18 cellular contexts compared by ENCODE assay signal in the genomic region with DNA sequence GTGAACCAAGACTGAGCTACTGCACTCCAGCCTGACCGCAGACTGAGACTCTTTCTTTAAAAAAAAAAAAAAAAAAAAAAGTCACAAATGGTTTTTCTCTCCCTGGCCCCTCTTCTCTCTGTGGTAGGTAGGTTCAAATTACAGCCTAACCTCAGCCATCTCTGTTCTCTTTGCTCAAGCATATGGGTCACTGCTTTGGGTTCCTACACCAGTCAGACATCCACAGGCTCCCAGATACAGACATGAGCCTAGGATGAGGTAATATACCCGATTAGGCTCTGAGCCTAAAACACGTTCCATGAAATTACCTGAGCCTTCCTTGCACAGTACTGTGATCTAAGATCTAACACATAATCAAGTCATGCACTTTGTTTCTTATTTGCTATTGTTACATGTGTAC.
DNase-seq lines count a peak whose midpoint lies in the region; ATAC-seq, FAIRE-seq and TF ChIP-seq lines count a peak whose summit lies in the region.
"Had no signal": no experiment of that assay in that cellular context is flagged by ENCODE, and none has a peak within 500 bp of the region (broad histone marks: within the 10 kb centered on the region; RNA-seq: fewer than 3 reads in every experiment).

No MANE protein-coding gene starts in this region.

- no peak for TF ChIP-seq POLR2A in K562 (conservative IDR thresholded peaks at IDR 0.05)
- no peak for TF ChIP-seq POLR2A in upper lobe of left lung (IDR thresholded peaks at IDR 0.05)
- no peak for TF ChIP-seq POLR2A in right lobe of liver (IDR thresholded peaks at IDR 0.05)

- POLR2A ChIA-PET in K562 (lab: Yijun Ruan, JAX) = interaction anchor here (1.2 to 1.3 kb wide), 2 partner anchors 9 to 12 kb away, joined by 3 read pairs; no protein-coding TSS in a partner anchor

- in situ Hi-C loops in K562 (cut with MboI) = loop anchor here (25.0 kb wide), 1 partner anchor 1180 kb away; no protein-coding TSS in a partner anchor

- TF ChIP-seq EP300 in K562 (IDR thresholded peaks at IDR 0.05; ENCODE audit: low read length) (no peak), upper lobe of left lung (IDR thresholded peaks at IDR 0.05) (no peak)

- 83% methylated on average over 3 of the region's 3 CpGs for WGBS in K562 (ENCODE audit: insufficient coverage, low coverage, missing lambda C conversion rate)
- 79 to 91% methylated on average over 3 of the region's 3 CpGs for WGBS in upper lobe of left lung, 2 donors
- 80% methylated on average over 2 of the region's 3 CpGs for WGBS in right lobe of liver (ENCODE audit: insufficient coverage, low coverage, low lambda C conversion rate, missing lambda C conversion rate)

- peaks cover 8% of the 10 kb centered on the region; the same call in 2 of the 3 replicates for H3K79me2 ChIP-seq in K562 (ENCODE audit: control insufficient read depth, insufficient read depth, low read length)

- BruUV-seq in K562 (replicated peaks; lab: Mats Ljungman, UMichigan) = no TSS peak

- no peak overlapping the region for H3K4me3 Mint-ChIP-seq in stimulated activated naive CD8-positive, alpha-beta T cell treated with anti-CD3 and anti-CD28 coated beads, Interleukin-15, Interleukin-2, amounts not matched to agents 100 ng/mL and 50 ng/mL, for 24 hours
- no peak overlapping the region for H3K4me3 Mint-ChIP-seq in memory B cell

- peaks cover 14% of the 10 kb centered on the region for H3K36me3 ChIP-seq in K562 (ENCODE audit: control insufficient read depth, insufficient read depth, low read length)
- H3K36me3 ChIP-seq in upper lobe of left lung = peaks cover 0 to 34% (median 18%) of the 10 kb centered on the region in 4 donors
- peaks cover 0 to 21% (median 3%) of the 10 kb centered on the region in 4 donors for H3K36me3 ChIP-seq in right lobe of liver
- peaks cover 45% of the 10 kb centered on the region for H3K36me3 ChIP-seq in upper lobe of right lung

- H3K9me3 ChIP-seq in K562 (replicated peaks; ENCODE audit: control insufficient read depth, insufficient read depth, low read depth, low read length) (no peaks in the 10 kb centered on the region), upper lobe of left lung (no peaks in the 10 kb centered on the region), right lobe of liver (no peaks in the 10 kb centered on the region), upper lobe of right lung (no peaks in the 10 kb centered on the region)
- H3K9me3 ChIP-seq: Peyer's patch had no signal

- H4K20me1 ChIP-seq in K562 (replicated peaks; ENCODE audit: control insufficient read depth, insufficient read depth, low read length) = no peaks in the 10 kb centered on the region

- H3K4me1 ChIP-seq in K562 (replicated peaks in 1 of 2; ENCODE audit: control insufficient read depth in 2 of 2, insufficient read depth in 2 of 2, low read length in 2 of 2) (no peaks in the 10 kb centered on the region), upper lobe of left lung (peaks cover 26 to 55% (median 41%) of the 10 kb centered on the region in 4 donors), right lobe of liver (peaks cover 0 to 5% (median 0%) of the 10 kb centered on the region in 4 donors), upper lobe of right lung (peaks cover 29% of the 10 kb centered on the region)
- H3K4me1 ChIP-seq: Peyer's patch had no signal

- H3K27me3 Mint-ChIP-seq in stimulated activated naive CD8-positive, alpha-beta T cell treated with anti-CD3 and anti-CD28 coated beads, Interleukin-15, Interleukin-2, amounts not matched to agents 100 ng/mL and 50 ng/mL, for 24 hours = no peaks in the 10 kb centered on the region
- no peaks in the 10 kb centered on the region for H3K27me3 Mint-ChIP-seq in memory B cell

- no peak for TF ChIP-seq RAD21 in K562 (CRISPR knock-in tag; conservative IDR thresholded peaks at IDR 0.05 in 1 of 2, IDR thresholded peaks at IDR 0.05 in 1 of 2)

- peak overlapping the region; percentile 22 for H3K27ac Mint-ChIP-seq in stimulated activated naive CD8-positive, alpha-beta T cell treated with anti-CD3 and anti-CD28 coated beads, Interleukin-15, Interleukin-2, amounts not matched to agents 100 ng/mL and 50 ng/mL, for 24 hours
- H3K27ac Mint-ChIP-seq in memory B cell = peak overlapping the region; percentile 62

- TF ChIP-seq CTCF in K562 (IDR thresholded peaks at IDR 0.05 in 2 of 3, conservative IDR thresholded peaks at IDR 0.05 in 1 of 3; ENCODE audit: insufficient read depth in 2 of 3, low read depth in 1 of 3, low read length in 3 of 3) (no peak), upper lobe of left lung (IDR thresholded peaks at IDR 0.05) (no peak), right lobe of liver (IDR thresholded peaks at IDR 0.05) (no peak), upper lobe of right lung (IDR thresholded peaks at IDR 0.05) (no peak)

- CTCF ChIA-PET in K562 (lab: Yijun Ruan, JAX; ENCODE audit: low intra/inter-chr PET ratio) = no interaction called here

- H3K9me3 Mint-ChIP-seq in stimulated activated naive CD8-positive, alpha-beta T cell treated with anti-CD3 and anti-CD28 coated beads, Interleukin-15, Interleukin-2, amounts not matched to agents 100 ng/mL and 50 ng/mL, for 24 hours = no peaks in the 10 kb centered on the region
- H3K9me3 Mint-ChIP-seq in memory B cell = no peaks in the 10 kb centered on the region

- no peak for ATAC-seq in stimulated activated naive CD8-positive, alpha-beta T cell treated with anti-CD3 and anti-CD28 coated beads, Interleukin-15, Interleukin-2, amounts not matched to agents 100 U/mL and 50 U/mL, for 24 hours
- peak; percentile 25 for ATAC-seq in K562
- no peak for ATAC-seq in memory B cell (ENCODE audit: low read depth)
- no peak for ATAC-seq in upper lobe of left lung (ENCODE audit: low FRiP score in 2 of 2)
- ATAC-seq in right lobe of liver = no peak
- no peak for ATAC-seq in upper lobe of right lung
- ATAC-seq: HepG2 had no signal

- FAIRE-seq in K562 (lab: Jason Lieb, UNC) = no peak
- FAIRE-seq: HepG2 had no signal

- no peak overlapping the region for H3K9ac ChIP-seq in K562 (ENCODE audit: insufficient read depth in 1 of 2, low read depth in 2 of 2, low read length in 2 of 2)
- H3K9ac ChIP-seq: KMS-11 had no signal

- H3K4me3 ChIP-seq in K562 (no peak overlapping the region), upper lobe of left lung (no peak overlapping the region), right lobe of liver (no peak overlapping the region), upper lobe of right lung (no peak overlapping the region)
- H3K4me3 ChIP-seq: Peyer's patch had no signal

- no peak for DNase-seq in stimulated activated naive CD8-positive, alpha-beta T cell treated with anti-CD3 and anti-CD28 coated beads, Interleukin-15, Interleukin-2, amounts not matched to agents 100 U/mL and 50 U/mL, for 24 hours
- no peak for DNase-seq in K562 (ENCODE audit: extremely low read depth in 1 of 4, low spot score in 3 of 4)
- no peak for DNase-seq in memory B cell (ENCODE audit: low spot score in 2 of 2)
- no peak for DNase-seq in upper lobe of left lung
- no peak for DNase-seq in hepatic stellate cell (ENCODE audit: low spot score)
- DNase-seq in right lobe of liver = no peak
- DNase-seq in upper lobe of right lung = no peak
- DNase-seq: ACHN; C1 segment of cervical spinal cord; DMS79 treated with DMSO at 0.1 percent for 48 hours; NCI-H1694 treated with DMSO at 0.1 percent for 48 hours; NCI-H446; NCI-H526 treated with DMSO at 0.1 percent for 48 hours; NK-92 treated with Interleukin-12 subunit alpha and Interleukin-12 subunit beta, amount 100 ng/mL, for 24 hours; Peyer's patch had no signal

- intact Hi-C loops in K562 (cut with micrococcal nuclease) (no loop called here), right lobe of liver (cut with DNase I) (no loop called here), upper lobe of right lung (cut with DNase I) (no loop called here)

- H3K27ac ChIP-seq in K562 (ENCODE audit: extremely low read depth, low read depth, low read length) (no peak overlapping the region), upper lobe of left lung (peak overlapping the region in 3 of 4 donors; percentile 15 to 76 (median 68)), right lobe of liver (no peak overlapping the region), upper lobe of right lung (no peak overlapping the region)
- H3K27ac ChIP-seq: KMS-11, Peyer's patch had no signal

- no peak overlapping the region for H3K4me2 ChIP-seq in K562 (ENCODE audit: insufficient read depth, low read length)
- H3K4me2 ChIP-seq: KMS-11 had no signal

- no peaks in the 10 kb centered on the region for H3K9me1 ChIP-seq in K562 (ENCODE audit: control insufficient read depth, insufficient read depth, low read length)

- H3K27me3 ChIP-seq in K562 (ENCODE audit: control insufficient read depth in 2 of 2, insufficient read depth in 2 of 2, low read length in 2 of 2) (no peaks in the 10 kb centered on the region), upper lobe of left lung (no peaks in the 10 kb centered on the region), right lobe of liver (no peaks in the 10 kb centered on the region), upper lobe of right lung (no peaks in the 10 kb centered on the region)
- H3K27me3 ChIP-seq: Peyer's patch had no signal

- peaks cover 14% of the 10 kb centered on the region for H3K4me1 Mint-ChIP-seq in stimulated activated naive CD8-positive, alpha-beta T cell treated with anti-CD3 and anti-CD28 coated beads, Interleukin-15, Interleukin-2, amounts not matched to agents 100 ng/mL and 50 ng/mL, for 24 hours (ENCODE audit: low read depth)
- peaks cover 9% of the 10 kb centered on the region for H3K4me1 Mint-ChIP-seq in memory B cell

- no peak overlapping the region for H2AFZ ChIP-seq in K562 (ENCODE audit: low read depth, low read length)

- peaks cover 14% of the 10 kb centered on the region for H3K36me3 Mint-ChIP-seq in stimulated activated naive CD8-positive, alpha-beta T cell treated with anti-CD3 and anti-CD28 coated beads, Interleukin-15, Interleukin-2, amounts not matched to agents 100 ng/mL and 50 ng/mL, for 24 hours (ENCODE audit: low read depth)
- H3K36me3 Mint-ChIP-seq in memory B cell = peaks cover 23% of the 10 kb centered on the region

TF ChIP-seq in K562, 482 proteins besides CTCF, POLR2A, EP300 and RAD21 (continues in another document):
- TF ChIP-seq ARID1B (IDR thresholded peaks at IDR 0.05) = no peak
- no peak for TF ChIP-seq SAFB2 (IDR thresholded peaks at IDR 0.05; ENCODE audit: borderline replicate concordance, low read depth, low read length, severe bottlenecking)
- no peak for TF ChIP-seq KDM1A (IDR thresholded peaks at IDR 0.05)
- TF ChIP-seq, protein P1, sequence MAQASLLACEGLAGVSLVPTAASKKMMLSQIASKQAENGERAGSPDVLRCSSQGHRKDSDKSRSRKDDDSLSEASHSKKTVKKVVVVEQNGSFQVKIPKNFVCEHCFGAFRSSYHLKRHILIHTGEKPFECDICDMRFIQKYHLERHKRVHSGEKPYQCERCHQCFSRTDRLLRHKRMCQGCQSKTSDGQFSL (CRISPR knock-in tag; IDR thresholded peaks at IDR 0.05) = no peak
- TF ChIP-seq, protein P1 (tag; IDR thresholded peaks at IDR 0.05) = no peak

Comparison
In these comparisons a context has a peak if more than half of its experiments do, and no peak if none do; other contexts are left out.
1. H3K27ac ChIP-seq: peak in upper lobe of left lung (3 of 4); none in K562 (single experiment), right lobe of liver (0 of 3) and upper lobe of right lung (single experiment).